29 cellular contexts compared by ENCODE assay signal in the genomic region with DNA sequence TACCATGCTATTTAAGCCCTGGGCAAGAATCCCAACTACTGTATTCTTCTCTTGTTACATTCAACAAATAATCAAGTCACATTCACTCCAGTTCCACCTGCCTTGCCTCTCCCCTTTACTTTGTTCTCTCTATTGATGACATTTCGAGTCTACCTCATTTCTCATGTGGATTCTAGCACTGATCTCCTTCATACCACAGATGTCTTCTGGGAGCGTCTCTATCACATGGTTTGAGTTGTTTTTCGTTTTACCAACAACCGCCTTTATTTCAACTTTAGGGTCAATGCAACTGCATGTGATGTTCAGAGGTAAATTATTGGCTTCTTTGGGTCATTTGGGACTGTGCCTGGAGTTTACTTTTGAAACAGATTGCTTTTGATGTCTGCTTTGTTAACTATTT. TPM values are rescaled to one million over a fixed set of nuclear protein-coding genes. Genes with fewer than 3 reads are reported as not detected.
"Had no signal": no experiment of that assay in that cellular context is flagged by ENCODE, and none has a peak within 500 bp of the region (broad histone marks: within the 10 kb centered on the region; RNA-seq: fewer than 3 reads in every experiment).

No MANE protein-coding gene starts in this region.

- ATAC-seq: effector memory CD8-positive, alpha-beta T cell; esophagus mucosa; foreskin keratinocyte; gastrocnemius medialis; gastroesophageal sphincter; heart left ventricle; heart right ventricle had no signal

- H3K9me3 ChIP-seq: colonic mucosa, esophagus muscularis mucosa, esophagus squamous epithelium, gastrocnemius medialis, gastroesophageal sphincter, heart left ventricle, heart right ventricle had no signal

- DNase-seq: colonic mucosa; cortex of kidney; dermis blood vessel endothelial cell; dorsolateral prefrontal cortex; effector CD4-positive, alpha-beta T cell; effector CD8-positive, alpha-beta T cell; effector memory CD4-positive, alpha-beta T cell; effector memory CD8-positive, alpha-beta T cell; endodermal cell; erythroblast; esophagus squamous epithelium; foreskin fibroblast; foreskin keratinocyte; foreskin melanocyte; gastrocnemius medialis; glutamatergic neuron; head of caudate nucleus; heart left ventricle; heart right ventricle had no signal

- H3K27me3 Mint-ChIP-seq: dendritic cell treated with granulocyte-macrophage colony-stimulating factor and Interleukin-4, amounts not matched to agents 40 ng/mL and 50 ng/mL, for 4 days had no signal

- H3K27ac ChIP-seq: colonic mucosa, coronary artery, dorsolateral prefrontal cortex, epithelial cell of prostate, esophagus muscularis mucosa, esophagus squamous epithelium, foreskin keratinocyte, gastrocnemius medialis, gastroesophageal sphincter, heart left ventricle, heart right ventricle had no signal

- H3K4me3 ChIP-seq: colonic mucosa, coronary artery, dorsolateral prefrontal cortex, esophagus muscularis mucosa, esophagus squamous epithelium, gastrocnemius medialis, gastroesophageal sphincter, heart left ventricle, heart right ventricle had no signal

- H3K36me3 ChIP-seq: colonic mucosa, esophagus muscularis mucosa, esophagus squamous epithelium, gastrocnemius medialis, gastroesophageal sphincter, heart left ventricle, heart right ventricle had no signal

- H3K27ac Mint-ChIP-seq: dendritic cell treated with granulocyte-macrophage colony-stimulating factor and Interleukin-4, amounts not matched to agents 40 ng/mL and 50 ng/mL, for 4 days; effector memory CD8-positive, alpha-beta T cell; endodermal cell had no signal

- H3K4me3 Mint-ChIP-seq: dendritic cell treated with granulocyte-macrophage colony-stimulating factor and Interleukin-4, amounts not matched to agents 40 ng/mL and 50 ng/mL, for 4 days; effector memory CD8-positive, alpha-beta T cell; endodermal cell had no signal

- H3K27me3 ChIP-seq: colonic mucosa, dorsolateral prefrontal cortex, esophagus muscularis mucosa, esophagus squamous epithelium, gastrocnemius medialis, gastroesophageal sphincter, heart left ventricle, heart right ventricle had no signal

- H3K4me1 ChIP-seq: colonic mucosa, esophagus squamous epithelium, foreskin keratinocyte, gastrocnemius medialis, heart left ventricle, heart right ventricle had no signal

- FAIRE-seq: colon, endothelial cell of umbilical vein, frontal cortex had no signal

- H3K9me3 Mint-ChIP-seq: dendritic cell treated with granulocyte-macrophage colony-stimulating factor and Interleukin-4, amounts not matched to agents 40 ng/mL and 50 ng/mL, for 4 days; effector memory CD8-positive, alpha-beta T cell; endodermal cell had no signal

RNA-seq across cellular contexts. Expression of a gene that starts 40.7 kb away (rescaled TPM):
- total RNA-seq: epithelial cell of proximal tubule, foreskin keratinocyte had no signal
- polyA plus RNA-seq: foreskin keratinocyte had no signal
